ENCODE assay signal across 20 cellular contexts in genomic region chr7:150823484-150824126, GRCh38. TPM values are rescaled to one million over a fixed set of nuclear protein-coding genes. Genes with fewer than 3 reads are reported as not detected.
A peak's percentile ranks its signal among the peaks of the same experiment; 100 is the strongest.
DNase-seq lines count a peak whose midpoint lies in the region; ATAC-seq and TF ChIP-seq lines count a peak whose summit lies in the region.
"Had no signal": no experiment of that assay in that cellular context is flagged by ENCODE, and none has a peak within 500 bp of the region (broad histone marks: within the 10 kb centered on the region; RNA-seq: fewer than 3 reads in every experiment).

No MANE protein-coding gene starts in this region.

- POLR2A ChIA-PET in HEK293 (lab: Yijun Ruan, JAX) = interaction anchor here (0.6 kb wide), 1 partner anchor 21 kb away, joined by 4 read pairs; no protein-coding TSS in a partner anchor

- H3K9me3 ChIP-seq in HEK293 (ENCODE audit: control insufficient read depth, insufficient read depth, low read depth, low read length) = no peaks in the 10 kb centered on the region
- no peaks in the 10 kb centered on the region for H3K9me3 ChIP-seq in left lung
- H3K9me3 ChIP-seq: HAP-1 had no signal

- H3K27ac ChIP-seq in HEK293 (ENCODE audit: extremely low read depth, low read depth, low read length) (no peak overlapping the region), left lung (no peak overlapping the region)
- H3K27ac ChIP-seq: HL-60 had no signal

- no peaks in the 10 kb centered on the region for H3K36me3 ChIP-seq in HEK293 (ENCODE audit: control insufficient read depth in 2 of 2, insufficient read depth in 1 of 2, low read length in 2 of 2)
- H3K36me3 ChIP-seq in left lung = no peaks in the 10 kb centered on the region
- H3K36me3 ChIP-seq: HAP-1 had no signal

- H3K4me3 ChIP-seq in HEK293 (ENCODE audit: low read depth, low read length) = no peak overlapping the region
- H3K4me3 ChIP-seq in left lung = no peak overlapping the region
- H3K4me3 ChIP-seq: HAP-1 had no signal

- CTCF ChIA-PET in HEK293 (lab: Yijun Ruan, JAX) = interaction anchor here (0.6 to 1.6 kb wide), 4 partner anchors 9 to 1158 kb away, joined by 3 to 4 read pairs (median 3); no protein-coding TSS in a partner anchor

- TF ChIP-seq CTCF in HEK293 (tag by site-specific recombination; IDR thresholded peaks at IDR 0.05) (no peak), left lung (IDR thresholded peaks at IDR 0.05) (no peak)

- DNase-seq in RPMI7951 (ENCODE audit: low read depth) (peak; percentile 38), fibroblast of the conjunctiva (ENCODE audit: low read depth) (peak; percentile 67), left lung (no peak), D341Med (ENCODE audit: low spot score) (no peak), left lobe of liver (ENCODE audit: low spot score) (no peak), midbrain (lab: John Stamatoyannopoulos, UW) (no peak)
- DNase-seq: ACHN; CD4-positive, alpha-beta memory T cell; EL; KG1; NCI-H1105 treated with DMSO at 0.1 percent for 48 hours; NCI-H187; NCI-H748 treated with DMSO at 0.1 percent for 48 hours; SHP77 had no signal

- H3K4me1 ChIP-seq in HEK293 (ENCODE audit: control insufficient read depth, insufficient read depth, low read length) = no peaks in the 10 kb centered on the region
- no peaks in the 10 kb centered on the region for H3K4me1 ChIP-seq in left lung
- H3K4me1 ChIP-seq: HAP-1 had no signal

- no peaks in the 10 kb centered on the region for H3K27me3 ChIP-seq in left lung

- intact Hi-C loops in left lung (cut with DNase I) = no loop called here

- ATAC-seq in left lung (peak; percentile 46), HG03280 (IDR thresholded peaks at IDR 0.05; ENCODE audit: unreplicated experiment) (no peak), left lobe of liver (no peak)

TF ChIP-seq in HEK293, 187 proteins besides CTCF, POLR2A, EP300 and RAD21 (continues in another document):
- TF ChIP-seq ZNF501 (tag by site-specific recombination; IDR thresholded peaks at IDR 0.05) = 0 out of 2 replicates have a peak, but pooled peaks have one; percentile 53
- no peak for TF ChIP-seq AEBP2 (tag by site-specific recombination; IDR thresholded peaks at IDR 0.05; ENCODE audit: borderline replicate concordance)
- peak; percentile 24; the same call in 1 of the 2 replicates for TF ChIP-seq SCRT2 (tag by site-specific recombination; IDR thresholded peaks at IDR 0.05)
- no peak; the same call in 1 of the 2 replicates for TF ChIP-seq PRDM6 (tag by site-specific recombination; IDR thresholded peaks at IDR 0.05)
- TF ChIP-seq ZNF629 (tag by site-specific recombination; IDR thresholded peaks at IDR 0.05) = 0 out of 2 replicates have a peak, but pooled peaks have one; percentile 39
- no peak for TF ChIP-seq ZNF114 (tag by site-specific recombination; IDR thresholded peaks at IDR 0.05)
- TF ChIP-seq ZXDB (tag by site-specific recombination; IDR thresholded peaks at IDR 0.05) = peak; percentile 30; the same call in 1 of the 2 replicates
- TF ChIP-seq ZNF292 (tag by site-specific recombination; IDR thresholded peaks at IDR 0.05; ENCODE audit: borderline replicate concordance, low read depth) = no peak
- TF ChIP-seq IKZF3 (tag by site-specific recombination; IDR thresholded peaks at IDR 0.05) = peak; percentile 58; the same call in 1 of the 2 replicates
- TF ChIP-seq ZNF596 (tag by site-specific recombination; IDR thresholded peaks at IDR 0.05) = no peak
- peak; percentile 41; the same call in 1 of the 2 replicates for TF ChIP-seq ZNF843 (tag by site-specific recombination; IDR thresholded peaks at IDR 0.05)
- no peak for TF ChIP-seq ZNF132 (tag by site-specific recombination; IDR thresholded peaks at IDR 0.05; ENCODE audit: borderline replicate concordance)
- TF ChIP-seq TRIM28 (IDR thresholded peaks at IDR 0.05; ENCODE audit: borderline replicate concordance, low read length) = peak; percentile 95
- peak; percentile 82 for TF ChIP-seq PRDM10 (tag by site-specific recombination; IDR thresholded peaks at IDR 0.05)
- peak; percentile 63; the same call in 1 of the 2 replicates for TF ChIP-seq ZNF692 (tag by site-specific recombination; IDR thresholded peaks at IDR 0.05)

RNA-seq across cellular contexts. Expression of gene TMEM176A, which starts 23.0 kb away (rescaled TPM):
- total RNA-seq in RPMI7951 (2014; rRNA removed; shearing (Covaris generic)) = not detected in 2 replicates
- 10 to 100 TPM; 44.7 to 48.8 TPM for total RNA-seq in left lung
- total RNA-seq in left lobe of liver = 449 TPM
- total RNA-seq: B cell, MCF 10A had no signal

RNA-seq across cellular contexts. Expression of gene TMEM176B, which starts 23.4 kb away (rescaled TPM):
- not detected in 2 replicates for total RNA-seq in RPMI7951 (2014; rRNA removed; shearing (Covaris generic))
- 10 to 100 TPM; 45.2 to 57.2 TPM for total RNA-seq in left lung
- 906 TPM for total RNA-seq in left lobe of liver

RNA-seq across cellular contexts. Expression of gene AOC1, which starts 28.7 kb away (rescaled TPM):
- total RNA-seq in RPMI7951 (2014; rRNA removed; shearing (Covaris generic)) = not detected in 2 replicates
- total RNA-seq in left lung = under 1 TPM; 0.34 to 0.70 TPM
- total RNA-seq in left lobe of liver = 18.9 TPM
- total RNA-seq: B cell; CD4-positive, alpha-beta memory T cell had no signal

Comparison
In these comparisons a context has a peak if more than half of its experiments do, and no peak if none do; other contexts are left out.
1. DNase-seq: peak in RPMI7951 (single experiment) and fibroblast of the conjunctiva (single experiment); none in left lung (0 of 2), D341Med (single experiment), left lobe of liver (single experiment) and midbrain (single experiment).
2. RNA of gene TMEM176A, which starts 23.0 kb away (total RNA-seq): 449 TPM in left lobe of liver (single experiment) and 44.7 to 48.8 TPM in left lung; not detected in RPMI7951; every median in the first group is over 10 times any median in the second.
3. RNA of gene TMEM176B, which starts 23.4 kb away (total RNA-seq): 906 TPM in left lobe of liver (single experiment) and 45.2 to 57.2 TPM in left lung; not detected in RPMI7951; every median in the first group is over 10 times any median in the second.
4. RNA of gene AOC1, which starts 28.7 kb away (total RNA-seq): 18.9 TPM in left lobe of liver (single experiment); 0.34 to 0.70 TPM in left lung and not detected in RPMI7951; every median in the first group is over 10 times any median in the second.